In the genomic region with DNA sequence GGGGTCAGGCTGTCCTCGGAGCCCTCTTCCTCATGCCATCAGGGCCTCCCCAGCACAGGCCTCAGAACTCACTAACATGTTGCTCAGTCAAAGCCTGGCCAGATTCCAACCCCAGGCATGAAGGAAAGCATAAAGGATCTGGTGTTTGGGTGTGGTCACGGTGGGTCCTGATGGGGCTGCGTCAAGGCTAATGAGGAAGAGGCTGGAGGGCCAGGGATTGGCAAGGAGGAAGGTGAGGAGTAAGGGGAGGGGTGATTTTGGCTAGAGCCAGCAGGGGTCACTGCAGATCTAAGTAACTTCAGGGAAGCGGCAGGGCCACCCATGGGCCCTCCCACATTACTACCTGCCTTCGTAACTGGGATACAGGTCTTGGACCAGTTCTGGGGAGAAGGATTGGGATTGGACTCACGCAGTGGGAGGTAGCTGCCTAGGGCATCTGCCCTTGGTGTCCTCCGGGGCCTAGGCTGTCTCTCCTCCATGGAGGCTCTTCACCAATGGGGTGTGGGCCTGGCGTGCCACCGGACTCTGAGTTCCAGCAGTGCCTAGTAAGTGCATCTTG, we compare ENCODE assay signal across 8 cellular contexts. TPM values are rescaled to one million over a fixed set of nuclear protein-coding genes. Genes with fewer than 3 reads are reported as not detected.
DNase-seq lines count a peak whose midpoint lies in the region; ATAC-seq and TF ChIP-seq lines count a peak whose summit lies in the region.

No MANE protein-coding gene starts in this region.

- H3K4me1 Mint-ChIP-seq in activated CD8-positive, alpha-beta T cell treated with anti-CD3 and anti-CD28 coated beads, Interleukin-2, amount 10 ng/mL, durations not matched to agents 7 days and 5 days (ENCODE audit: low read depth): peaks cover 30% of the 10 kb centered on the region
- peaks cover 14 to 33% (median 30%) of the 10 kb centered on the region in 4 donors for H3K4me1 Mint-ChIP-seq in naive thymus-derived CD8-positive, alpha-beta T cell

- CTCF ChIA-PET in activated CD8-positive, alpha-beta T cell treated with anti-CD3 and anti-CD28 coated beads, Interleukin-2, amount 10 ng/mL, durations not matched to agents 7 days and 5 days (lab: Charles Lee): interaction anchor here (0.6 to 4.9 kb wide), 23 partner anchors 9 to 355 kb away, joined by 3 to 38 read pairs (median 6); a partner anchor contains a TSS

- no peaks in the 10 kb centered on the region for H3K9me3 Mint-ChIP-seq in activated CD8-positive, alpha-beta T cell treated with anti-CD3 and anti-CD28 coated beads, Interleukin-2, amount 10 ng/mL, durations not matched to agents 7 days and 5 days (ENCODE audit: insufficient read depth)
- H3K9me3 Mint-ChIP-seq in naive thymus-derived CD8-positive, alpha-beta T cell: no peaks in the 10 kb centered on the region

- peak in 1 of 3 experiments; percentile 35 for TF ChIP-seq CTCF in testis (IDR thresholded peaks at IDR 0.05)

- ATAC-seq in GM18498 (IDR thresholded peaks at IDR 0.05; ENCODE audit: unreplicated experiment) (peak; percentile 59), HG03139 (IDR thresholded peaks at IDR 0.05; ENCODE audit: unreplicated experiment) (peak; percentile 61)
- ATAC-seq in activated CD8-positive, alpha-beta T cell treated with anti-CD3 and anti-CD28 coated beads, Interleukin-2, amount 10 ng/mL, durations not matched to agents 7 days and 5 days: peak; percentile 83
- ATAC-seq in naive thymus-derived CD8-positive, alpha-beta T cell: peak; percentile 63 to 72

- intact Hi-C loops in testis (cut with DNase I; ENCODE audit: low total_unique reads): no loop called here

- no peaks in the 10 kb centered on the region for H3K36me3 Mint-ChIP-seq in activated CD8-positive, alpha-beta T cell treated with anti-CD3 and anti-CD28 coated beads, Interleukin-2, amount 10 ng/mL, durations not matched to agents 7 days and 5 days (ENCODE audit: low read depth)
- H3K36me3 Mint-ChIP-seq in naive thymus-derived CD8-positive, alpha-beta T cell: no peaks in the 10 kb centered on the region

- H3K27me3 ChIP-seq in testis: no peaks in the 10 kb centered on the region

- TF ChIP-seq POLR2A in testis (IDR thresholded peaks at IDR 0.05): no peak

- H3K9me3 ChIP-seq in testis: no peaks in the 10 kb centered on the region

- H3K27me3 Mint-ChIP-seq in activated CD8-positive, alpha-beta T cell treated with anti-CD3 and anti-CD28 coated beads, Interleukin-2, amount 10 ng/mL, durations not matched to agents 7 days and 5 days (ENCODE audit: low read depth): peaks cover 18% of the 10 kb centered on the region
- H3K27me3 Mint-ChIP-seq in naive thymus-derived CD8-positive, alpha-beta T cell: no peaks in the 10 kb centered on the region

- no peaks in the 10 kb centered on the region for H3K4me1 ChIP-seq in testis

- no peak overlapping the region for H3K27ac Mint-ChIP-seq in activated CD8-positive, alpha-beta T cell treated with anti-CD3 and anti-CD28 coated beads, Interleukin-2, amount 10 ng/mL, durations not matched to agents 7 days and 5 days
- H3K27ac Mint-ChIP-seq in naive thymus-derived CD8-positive, alpha-beta T cell: peak overlapping the region in 8 of 10 donors; percentile 8 to 94 (median 85)

- no peak overlapping the region for H3K4me3 ChIP-seq in testis

- no peaks in the 10 kb centered on the region for H3K36me3 ChIP-seq in testis (ENCODE audit: low read depth, missing control alignments)

- 78 to 81% methylated on average over 8 to 9 of the region's 9 CpGs for WGBS in testis, 2 donors

- POLR2A ChIA-PET in activated CD8-positive, alpha-beta T cell treated with anti-CD3 and anti-CD28 coated beads, Interleukin-2, amount 10 ng/mL, durations not matched to agents 7 days and 5 days (lab: Charles Lee): interaction anchor here (0.8 kb wide), 1 partner anchor 39 kb away, joined by 4 read pairs; no protein-coding TSS in a partner anchor
- POLR2A ChIA-PET in naive thymus-derived CD8-positive, alpha-beta T cell (lab: Charles Lee): interaction anchor here (0.9 to 2.0 kb wide), 4 partner anchors 37 to 355 kb away, joined by 3 to 13 read pairs (median 4); a partner anchor contains a TSS

- no peak overlapping the region for H3K27ac ChIP-seq in testis

- in situ Hi-C loops in ACHN (cut with HindIII; ENCODE audit: low pct_ligation_motif_present, low pct_unique_long_range_greater_than_20kb, low sequenced_read_pairs): no loop called here

- DNase-seq in ACHN (peak; percentile 63), NCI-H748 treated with DMSO at 0.1 percent for 48 hours (lab: John Stamatoyannopoulos, UW) (peak; percentile 43), epidermal melanocyte (ENCODE audit: insufficient read length, low spot score) (peak; percentile 16), testis (peak; percentile 71)
- peak; percentile 83 for DNase-seq in activated CD8-positive, alpha-beta T cell treated with anti-CD3 and anti-CD28 coated beads, Interleukin-2, amount 10 ng/mL, durations not matched to agents 7 days and 5 days
- DNase-seq in naive thymus-derived CD8-positive, alpha-beta T cell: peak; percentile 39 to 84 (median 65)

- H3K4me3 Mint-ChIP-seq in activated CD8-positive, alpha-beta T cell treated with anti-CD3 and anti-CD28 coated beads, Interleukin-2, amount 10 ng/mL, durations not matched to agents 7 days and 5 days: no peak overlapping the region
- H3K4me3 Mint-ChIP-seq in naive thymus-derived CD8-positive, alpha-beta T cell: peak overlapping the region in 3 of 10 donors; percentile 76 to 79 (median 78)

RNA-seq across cellular contexts. Expression of a gene that starts 36.2 kb away (rescaled TPM):
- total RNA-seq in activated CD8-positive, alpha-beta T cell treated with anti-CD3 and anti-CD28 coated beads, Interleukin-2, amount 10 ng/mL, durations not matched to agents 7 days and 5 days: 10 to 100 TPM; 38.7 to 43.2 TPM
- total RNA-seq in naive thymus-derived CD8-positive, alpha-beta T cell: 10 to 100 TPM; 28.9 to 30.6 TPM
- 10 to 100 TPM; 53.1 to 63.1 (median 53.7) TPM for polyA plus RNA-seq in naive thymus-derived CD8-positive, alpha-beta T cell
- 10 to 100 TPM; 37.5 to 48.6 TPM for total RNA-seq in testis
- polyA plus RNA-seq in testis (ENCODE audit: insufficient read depth, low read depth, low replicate concordance): 63.0 TPM

RNA-seq across cellular contexts. Expression of a gene that starts 46.2 kb away (rescaled TPM):
- 10 to 100 TPM; 37.9 to 39.3 TPM for total RNA-seq in activated CD8-positive, alpha-beta T cell treated with anti-CD3 and anti-CD28 coated beads, Interleukin-2, amount 10 ng/mL, durations not matched to agents 7 days and 5 days
- total RNA-seq in naive thymus-derived CD8-positive, alpha-beta T cell: 1 to 10 TPM; 4.5 to 5.6 TPM
- not detected for polyA plus RNA-seq in naive thymus-derived CD8-positive, alpha-beta T cell
- total RNA-seq in testis: 10 to 100 TPM in 1 of 2 donors, 1 to 10 TPM in 1; 6.1 to 15.2 TPM
- polyA plus RNA-seq in testis (ENCODE audit: insufficient read depth, low read depth, low replicate concordance): 14.9 TPM

Comparison
In these comparisons a context has a peak if more than half of its experiments do, and no peak if none do; other contexts are left out.
1. DNase-seq: peak in every context shown above with its lines; median percentile 83 in activated CD8-positive, alpha-beta T cell treated with anti-CD3 and anti-CD28 coated beads, Interleukin-2, amount 10 ng/mL, durations not matched to agents 7 days and 5 days; 71 in testis; 65 in naive thymus-derived CD8-positive, alpha-beta T cell; 63 in ACHN; 43 in NCI-H748 treated with DMSO at 0.1 percent for 48 hours; 16 in epidermal melanocyte.